5 cellular contexts compared by ENCODE assay signal in the genomic region with DNA sequence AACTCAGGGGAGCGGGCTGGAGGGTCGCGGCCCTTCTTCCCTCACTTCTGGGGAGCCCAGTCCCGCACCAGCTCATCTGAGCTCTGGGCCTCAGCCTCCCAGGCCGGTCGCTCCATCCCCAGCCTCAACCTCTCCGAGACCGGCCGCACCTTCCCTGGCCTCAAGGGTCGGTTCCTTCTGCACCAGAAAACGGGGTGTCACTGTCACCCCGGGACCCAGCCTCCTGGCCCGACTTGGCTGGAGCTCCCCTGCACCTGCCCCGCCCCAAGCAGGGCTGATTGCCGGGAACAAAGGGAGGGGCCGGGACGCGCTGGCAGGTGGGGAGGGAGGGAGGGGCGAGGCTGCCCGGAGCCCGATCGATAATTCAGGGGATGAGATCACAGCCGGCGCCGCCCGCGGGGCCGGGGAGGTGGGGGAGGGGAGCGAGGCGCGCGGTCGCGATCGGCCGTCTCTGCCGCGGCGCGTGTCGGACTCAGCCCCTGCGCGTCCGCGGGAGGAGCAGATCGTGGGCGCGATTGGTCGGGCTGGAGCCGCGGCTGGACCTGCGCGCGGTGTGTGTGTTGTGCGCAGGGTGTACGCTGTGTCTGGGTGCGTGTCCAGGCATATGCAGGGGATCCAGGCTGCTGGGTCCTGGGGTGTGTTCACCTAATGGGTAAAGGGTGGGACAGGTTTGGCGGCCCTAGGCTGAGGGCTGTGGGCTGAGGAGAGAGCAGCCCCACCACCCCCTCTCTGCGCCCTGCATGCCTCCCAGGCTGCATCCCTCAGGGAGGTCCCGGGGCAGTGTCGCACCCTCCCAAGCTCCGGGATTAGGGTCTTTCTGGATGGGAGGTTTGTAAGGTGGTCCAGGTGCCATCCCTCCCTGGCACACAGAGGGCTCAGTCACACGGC.
DNase-seq lines count a peak whose midpoint lies in the region.

No MANE protein-coding gene starts in this region.

- H3K9ac ChIP-seq in duodenal mucosa (ENCODE audit: low read depth in 1 of 2, low read length in 2 of 2) = peak overlapping the region in 1 of 2 donors; percentile 54

- peaks cover 0 to 8% of the 10 kb centered on the region in 2 donors for H3K4me1 ChIP-seq in duodenal mucosa (ENCODE audit: control insufficient read depth in 1 of 2, insufficient read depth in 2 of 2, low read length in 2 of 2)

- no peaks in the 10 kb centered on the region for H3K27me3 ChIP-seq in duodenal mucosa (ENCODE audit: control insufficient read depth in 1 of 2, insufficient read depth in 2 of 2, low read length in 2 of 2)

- H3K27ac ChIP-seq in duodenal mucosa (ENCODE audit: low read depth, low read length) = peak overlapping the region; percentile 42

- no peaks in the 10 kb centered on the region for H3K36me3 ChIP-seq in duodenal mucosa (ENCODE audit: control insufficient read depth in 1 of 2, insufficient read depth in 2 of 2, low read length in 2 of 2)

- no peaks in the 10 kb centered on the region for H3K9me3 ChIP-seq in duodenal mucosa (ENCODE audit: control insufficient read depth in 1 of 2, low read length in 2 of 2)

- intact Hi-C loops in posterior cingulate gyrus (cut with DNase I) = no loop called here

- DNase-seq in NCI-H345 (lab: John Stamatoyannopoulos, UW) (peak; percentile 90), posterior cingulate gyrus (peak in 7 of 10 donors; percentile 43 to 94 (median 62)), CD1c-positive myeloid dendritic cell (ENCODE audit: extremely low spot score) (no peak), SW480 (ENCODE audit: low spot score) (no peak)

- H3K4me3 ChIP-seq in duodenal mucosa (ENCODE audit: low read depth in 1 of 2, low read length in 2 of 2) = peak overlapping the region in 1 of 2 donors; percentile 59

Comparison
In these comparisons a context has a peak if more than half of its experiments do, and no peak if none do; other contexts are left out.
1. DNase-seq: peak in NCI-H345 (single experiment) and posterior cingulate gyrus (7 of 10); none in CD1c-positive myeloid dendritic cell (single experiment) and SW480 (single experiment).